ENCODE assay signal across 12 cellular contexts in genomic region chr15:85786778-85787114, GRCh38. TPM values are rescaled to one million over a fixed set of nuclear protein-coding genes. Genes with fewer than 3 reads are reported as not detected.
DNase-seq lines count a peak whose midpoint lies in the region; ATAC-seq and TF ChIP-seq lines count a peak whose summit lies in the region.
"Had no signal": no experiment of that assay in that cellular context is flagged by ENCODE, and none has a peak within 500 bp of the region (broad histone marks: within the 10 kb centered on the region; RNA-seq: fewer than 3 reads in every experiment).

No MANE protein-coding gene starts in this region.

- 84% methylated on average over 3 of the region's 3 CpGs for WGBS in esophagus muscularis mucosa

- H3K9me3 ChIP-seq in DND-41 (ENCODE audit: insufficient read depth, low read length, severe bottlenecking), result no peaks in the 10 kb centered on the region
- no peaks in the 10 kb centered on the region for H3K9me3 ChIP-seq in esophagus muscularis mucosa
- H3K9me3 ChIP-seq in skeletal muscle tissue (ENCODE audit: control insufficient read depth in 3 of 3, low read length in 3 of 3), result no peaks in the 10 kb centered on the region
- no peaks in the 10 kb centered on the region for H3K9me3 ChIP-seq in upper lobe of right lung
- H3K9me3 ChIP-seq: ovary had no signal

- DNase-seq in DND-41 (no peak), RWPE1 (ENCODE audit: low spot score) (no peak), esophagus muscularis mucosa (ENCODE audit: extremely low spot score) (no peak), NCI-H1048 (lab: John Stamatoyannopoulos, UW) (no peak), upper lobe of right lung (no peak)
- DNase-seq: activated CD4-positive, alpha-beta memory T cell treated with anti-CD3 and anti-CD28 coated beads for 36 hours; activated naive CD4-positive, alpha-beta T cell; stimulated activated naive B cell treated with anti-CD40 and anti-IgM and Interleukin-4, amounts not matched to agents 10 μg/mL and 1 μg/mL and 100 μg/mL, for 72 hours; T1000 had no signal

- peak overlapping the region; percentile 48; the same call in 1 of the 2 replicates for H3K4me2 ChIP-seq in DND-41 (ENCODE audit: insufficient read depth, low read length)

- peaks cover 29% of the 10 kb centered on the region for H3K4me1 ChIP-seq in DND-41 (ENCODE audit: insufficient read depth, low read length)
- peaks cover 20 to 36% (median 29%) of the 10 kb centered on the region in 4 donors for H3K4me1 ChIP-seq in esophagus muscularis mucosa
- peaks cover 25 to 41% (median 40%) of the 10 kb centered on the region in 3 donors for H3K4me1 ChIP-seq in skeletal muscle tissue (ENCODE audit: control insufficient read depth in 3 of 3, insufficient read depth in 3 of 3, low read length in 3 of 3)
- H3K4me1 ChIP-seq in upper lobe of right lung, result peaks cover 13% of the 10 kb centered on the region

- H3K27me3 ChIP-seq in DND-41 (ENCODE audit: insufficient read depth, low read length, poor library complexity) (no peaks in the 10 kb centered on the region), esophagus muscularis mucosa (no peaks in the 10 kb centered on the region), skeletal muscle tissue (ENCODE audit: control insufficient read depth in 3 of 3, insufficient read depth in 3 of 3, low read length in 3 of 3) (no peaks in the 10 kb centered on the region), upper lobe of right lung (no peaks in the 10 kb centered on the region)
- H3K27me3 ChIP-seq: ovary had no signal

- POLR2A ChIA-PET in RWPE1 (lab: Yijun Ruan, JAX; ENCODE audit: low non-redundant PET), result no interaction called here

- ATAC-seq in DND-41 (ENCODE audit: insufficient read depth, low read depth) (no peak), HG02938 (IDR thresholded peaks at IDR 0.05; ENCODE audit: unreplicated experiment) (no peak), upper lobe of right lung (no peak)
- ATAC-seq: stimulated activated naive B cell treated with anti-CD40 and anti-IgM and Interleukin-4, amounts not matched to agents 10 μg/mL and 1 μg/mL and 100 μg/mL, for 72 hours had no signal

- no peaks in the 10 kb centered on the region for H3K36me3 ChIP-seq in DND-41 (ENCODE audit: insufficient read depth, low read length)
- no peaks in the 10 kb centered on the region for H3K36me3 ChIP-seq in esophagus muscularis mucosa
- no peaks in the 10 kb centered on the region for H3K36me3 ChIP-seq in skeletal muscle tissue (ENCODE audit: control insufficient read depth in 3 of 3, insufficient read depth in 3 of 3, low read length in 3 of 3)
- no peaks in the 10 kb centered on the region for H3K36me3 ChIP-seq in upper lobe of right lung
- H3K36me3 ChIP-seq: ovary had no signal

- H2AFZ ChIP-seq in DND-41 (ENCODE audit: low read depth, low read length), result no peak overlapping the region

- TF ChIP-seq CTCF in DND-41 (IDR thresholded peaks at IDR 0.05; ENCODE audit: borderline replicate concordance, extremely low read depth, low read length, poor library complexity, severe bottlenecking) (no peak), RWPE1 (conservative IDR thresholded peaks at IDR 0.05; ENCODE audit: low read depth) (no peak), esophagus muscularis mucosa (IDR thresholded peaks at IDR 0.05) (no peak), upper lobe of right lung (IDR thresholded peaks at IDR 0.05) (no peak)

- peaks cover 52% of the 10 kb centered on the region for H3K79me2 ChIP-seq in DND-41 (ENCODE audit: insufficient read depth, low read length)

- peaks cover 9% of the 10 kb centered on the region; the same call in 1 of the 2 replicates for H4K20me1 ChIP-seq in DND-41 (ENCODE audit: insufficient read depth, low read length)

- H3K9ac ChIP-seq in DND-41 (ENCODE audit: low read depth, low read length) (0 out of 2 replicates have a peak overlapping the region, but pooled peaks have one; percentile 5), skeletal muscle tissue (ENCODE audit: low read depth in 1 of 3, low read length in 3 of 3) (peak overlapping the region; percentile 51 to 73 (median 51))

- intact Hi-C loops in esophagus muscularis mucosa (cut with DNase I), result no loop called here
- intact Hi-C loops in upper lobe of right lung (cut with DNase I), result no loop called here

- H3K27ac ChIP-seq in DND-41 (ENCODE audit: low read length), result peak overlapping the region; percentile 63; the same call in 1 of the 2 replicates
- H3K27ac ChIP-seq in RWPE1, result peak overlapping the region; percentile 94
- H3K27ac ChIP-seq in esophagus muscularis mucosa (replicated peaks in 1 of 4), result peak overlapping the region; percentile 38 to 80 (median 66)
- peak overlapping the region; percentile 86 for H3K27ac ChIP-seq in skeletal muscle tissue (ENCODE audit: low read depth, low read length)
- no peak overlapping the region for H3K27ac ChIP-seq in upper lobe of right lung
- H3K27ac ChIP-seq: ovary had no signal

- TF ChIP-seq POLR2A in esophagus muscularis mucosa (IDR thresholded peaks at IDR 0.05; ENCODE audit: low read depth), result no peak

- CTCF ChIA-PET in RWPE1 (lab: Yijun Ruan, JAX), result no interaction called here

- no peak overlapping the region; a peak in 1 of 4 replicates for H3K4me3 ChIP-seq in DND-41 (ENCODE audit: low read depth in 1 of 2, low read length in 2 of 2)
- no peak overlapping the region for H3K4me3 ChIP-seq in esophagus muscularis mucosa
- peak overlapping the region in 2 of 3 donors; percentile 51 to 56 for H3K4me3 ChIP-seq in skeletal muscle tissue (ENCODE audit: low read length in 3 of 3)
- H3K4me3 ChIP-seq in upper lobe of right lung, result no peak overlapping the region
- H3K4me3 ChIP-seq: ovary had no signal

- no peak for TF ChIP-seq EP300 in esophagus muscularis mucosa (IDR thresholded peaks at IDR 0.05)

RNA-seq across cellular contexts. Expression of gene KLHL25, which starts 8.0 kb away (rescaled TPM):
- total RNA-seq in esophagus muscularis mucosa (10 to 100 TPM; 10.8 to 24.4 (median 12.0) TPM), skeletal muscle tissue (5.2 TPM), upper lobe of right lung (4.7 TPM)

Comparison
In these comparisons a context has a peak if more than half of its experiments do, and no peak if none do; other contexts are left out.
1. H3K4me3 ChIP-seq: peak in skeletal muscle tissue (2 of 3); none in DND-41 (0 of 2), esophagus muscularis mucosa (0 of 4) and upper lobe of right lung (single experiment).